In genomic region chr9:136361047-136361756, GRCh38 we compare ENCODE assay signal across 12 cellular contexts. TPM values are rescaled to one million over a fixed set of nuclear protein-coding genes. Genes with fewer than 3 reads are reported as not detected.
DNase-seq lines count a peak whose midpoint lies in the region; ATAC-seq and TF ChIP-seq lines count a peak whose summit lies in the region.
"Had no signal": no experiment of that assay in that cellular context is flagged by ENCODE, and none has a peak within 500 bp of the region (broad histone marks: within the 10 kb centered on the region; RNA-seq: fewer than 3 reads in every experiment).

No MANE protein-coding gene starts in this region.

- H3K27me3 Mint-ChIP-seq in stimulated activated naive CD8-positive, alpha-beta T cell treated with anti-CD3 and anti-CD28 coated beads, Interleukin-15, amount 100 ng/mL, for 72 hours = no peaks in the 10 kb centered on the region
- H3K27me3 Mint-ChIP-seq in CD4-positive, alpha-beta memory T cell = no peaks in the 10 kb centered on the region

- H3K27me3 ChIP-seq in BLaER1 treated with 17β-estradiol and CSF1 and Interleukin-3, amounts not matched to agents 10 nM and 100 nM = no peaks in the 10 kb centered on the region
- H3K27me3 ChIP-seq in CD4-positive, alpha-beta memory T cell (ENCODE audit: insufficient read depth, low read length) = no peaks in the 10 kb centered on the region

- H3K4me3 ChIP-seq in BLaER1 treated with 17β-estradiol and CSF1 and Interleukin-3, amounts not matched to agents 10 nM and 100 nM = no peak overlapping the region
- H3K4me3 ChIP-seq in fibroblast of the aortic adventitia (ENCODE audit: low read depth, low read length) = no peak overlapping the region
- H3K4me3 ChIP-seq in skin epidermis = no peak overlapping the region
- H3K4me3 ChIP-seq in CD4-positive, alpha-beta memory T cell (ENCODE audit: low read length in 2 of 2) = no peak overlapping the region

- H3K36me3 Mint-ChIP-seq in CD4-positive, alpha-beta memory T cell = peaks cover 0 to 16% of the 10 kb centered on the region in 2 donors
- H3K36me3 Mint-ChIP-seq: WTC11 had no signal

- H3K27ac Mint-ChIP-seq in stimulated activated naive CD8-positive, alpha-beta T cell treated with anti-CD3 and anti-CD28 coated beads, Interleukin-15, amount 100 ng/mL, for 72 hours = no peak overlapping the region
- H3K27ac Mint-ChIP-seq in CD4-positive, alpha-beta memory T cell = peak overlapping the region in 1 of 7 donors; percentile 12
- H3K27ac Mint-ChIP-seq: WTC11 had no signal

- DNase-seq in RWPE1 (ENCODE audit: low spot score) (no peak), fibroblast of the aortic adventitia (ENCODE audit: low read depth) (peak; percentile 11), G401 (ENCODE audit: low spot score) (no peak)
- no peak for DNase-seq in stimulated activated naive CD8-positive, alpha-beta T cell treated with anti-CD3 and anti-CD28 coated beads, Interleukin-15, amount 100 ng/mL, for 72 hours
- no peak for DNase-seq in CD4-positive, alpha-beta memory T cell
- DNase-seq: Karpas-422, NCI-H446 treated with DMSO at 0.1 percent for 48 hours had no signal

- H3K4me1 Mint-ChIP-seq in stimulated activated naive CD8-positive, alpha-beta T cell treated with anti-CD3 and anti-CD28 coated beads, Interleukin-15, amount 100 ng/mL, for 72 hours = peaks cover 18% of the 10 kb centered on the region
- H3K4me1 Mint-ChIP-seq in CD4-positive, alpha-beta memory T cell = peaks cover 0 to 9% (median 2%) of the 10 kb centered on the region in 4 donors

- H3K9me3 Mint-ChIP-seq in stimulated activated naive CD8-positive, alpha-beta T cell treated with anti-CD3 and anti-CD28 coated beads, Interleukin-15, amount 100 ng/mL, for 72 hours = no peaks in the 10 kb centered on the region
- H3K9me3 Mint-ChIP-seq in CD4-positive, alpha-beta memory T cell = peaks cover 0 to 2% (median 0%) of the 10 kb centered on the region in 8 donors
- H3K9me3 Mint-ChIP-seq: WTC11 had no signal

- H4K20me1 ChIP-seq in BLaER1 treated with 17β-estradiol and CSF1 and Interleukin-3, amounts not matched to agents 10 nM and 100 nM = peaks cover 10 to 92% (median 75%) of the 10 kb centered on the region in 11 experiments; a peak in 20 of 22 replicates

- POLR2A ChIA-PET in RWPE1 (lab: Yijun Ruan, JAX; ENCODE audit: low non-redundant PET) = no interaction called here
- POLR2A ChIA-PET in CD4-positive, alpha-beta memory T cell (lab: Charles Lee; ENCODE audit: partially characterized antibody) = no interaction called here

- no peak overlapping the region for H3K4me2 ChIP-seq in BLaER1 treated with 17β-estradiol and CSF1 and Interleukin-3, amounts not matched to agents 10 nM and 100 nM

- intact Hi-C loops in CD4-positive, alpha-beta memory T cell (cut with micrococcal nuclease) = no loop called here

- peak overlapping the region in 2 of 11 experiments; percentile 16 to 22; a peak in 1 of 22 replicates for H3K27ac ChIP-seq in BLaER1 treated with 17β-estradiol and CSF1 and Interleukin-3, amounts not matched to agents 10 nM and 100 nM
- peak overlapping the region; percentile 88 for H3K27ac ChIP-seq in RWPE1
- peak overlapping the region in 14 of 21 experiments; percentile 42 to 94 (median 56) for H3K27ac ChIP-seq in skin epidermis
- H3K27ac ChIP-seq in CD4-positive, alpha-beta memory T cell (ENCODE audit: low read depth, low read length) = no peak overlapping the region

- CTCF ChIA-PET in RWPE1 (lab: Yijun Ruan, JAX) = interaction anchor here (0.6 to 3.7 kb wide), 3 partner anchors 21 to 335 kb away, joined by 3 to 17 read pairs (median 4); no protein-coding TSS in a partner anchor
- CTCF ChIA-PET in CD4-positive, alpha-beta memory T cell (lab: Charles Lee; ENCODE audit: partially characterized antibody) = no interaction called here

- in situ Hi-C loops in G401 (cut with HindIII; ENCODE audit: low sequenced_read_pairs) = no loop called here

- peaks cover 36 to 59% (median 45%) of the 10 kb centered on the region in 10 experiments for H3K4me1 ChIP-seq in BLaER1 treated with 17β-estradiol and CSF1 and Interleukin-3, amounts not matched to agents 10 nM and 100 nM
- H3K4me1 ChIP-seq in CD4-positive, alpha-beta memory T cell (ENCODE audit: insufficient read depth, low read length) = peaks cover 14% of the 10 kb centered on the region

- peak overlapping the region in 1 of 2 donors; percentile 21 for H3K4me3 Mint-ChIP-seq in stimulated activated naive CD8-positive, alpha-beta T cell treated with anti-CD3 and anti-CD28 coated beads, Interleukin-15, amount 100 ng/mL, for 72 hours
- H3K4me3 Mint-ChIP-seq in CD4-positive, alpha-beta memory T cell = no peak overlapping the region
- H3K4me3 Mint-ChIP-seq: WTC11 had no signal

- no peak for ATAC-seq in stimulated activated naive CD8-positive, alpha-beta T cell treated with anti-CD3 and anti-CD28 coated beads, Interleukin-15, amount 100 ng/mL, for 72 hours
- ATAC-seq in HG03565 (IDR thresholded peaks at IDR 0.05; ENCODE audit: unreplicated experiment) = no peak
- ATAC-seq: WTC11 had no signal

- H3K9ac ChIP-seq in BLaER1 treated with 17β-estradiol and CSF1 and Interleukin-3, amounts not matched to agents 10 nM and 100 nM = peak overlapping the region in 7 of 11 experiments; percentile 6 to 98 (median 96); a peak in 7 of 22 replicates

- TF ChIP-seq CTCF in RWPE1 (conservative IDR thresholded peaks at IDR 0.05; ENCODE audit: low read depth) = no peak
- TF ChIP-seq CTCF in fibroblast of the aortic adventitia (IDR thresholded peaks at IDR 0.05; ENCODE audit: insufficient read depth, low read length) = no peak

- peaks cover 8 to 70% (median 39%) of the 10 kb centered on the region in 11 experiments; a peak in 20 of 22 replicates for H3K36me3 ChIP-seq in BLaER1 treated with 17β-estradiol and CSF1 and Interleukin-3, amounts not matched to agents 10 nM and 100 nM
- H3K36me3 ChIP-seq in CD4-positive, alpha-beta memory T cell (ENCODE audit: insufficient read depth, low read length) = no peaks in the 10 kb centered on the region

- H3K9me3 ChIP-seq in BLaER1 treated with 17β-estradiol and CSF1 and Interleukin-3, amounts not matched to agents 10 nM and 100 nM (replicated peaks in 1 of 11) = no peaks in the 10 kb centered on the region
- no peaks in the 10 kb centered on the region for H3K9me3 ChIP-seq in CD4-positive, alpha-beta memory T cell (ENCODE audit: control insufficient read depth in 1 of 2, low read length in 2 of 2)

RNA-seq across cellular contexts. Expression of gene DNLZ, which starts 2.3 kb away (rescaled TPM):
- total RNA-seq in fibroblast of the aortic adventitia (ENCODE audit: low replicate concordance) = 5.2 and 6.1 TPM in 2 replicates
- 10 to 100 TPM; 26.0 to 32.3 TPM for total RNA-seq in CD4-positive, alpha-beta memory T cell
- 10 to 100 TPM; 71.3 to 86.1 TPM for polyA plus RNA-seq in CD4-positive, alpha-beta memory T cell
- total RNA-seq in G401 (2014; rRNA removed; shearing (Covaris generic)) = 34.2 and 70.6 TPM in 2 replicates

RNA-seq across cellular contexts. Expression of gene CARD9, which starts 12.3 kb away (rescaled TPM):
- 1.1 and 1.4 TPM in 2 replicates for total RNA-seq in fibroblast of the aortic adventitia (ENCODE audit: low replicate concordance)
- total RNA-seq in CD4-positive, alpha-beta memory T cell = 1 to 10 TPM in 1 of 2 experiments, under 1 TPM in 1; 0.70 to 1.2 TPM
- under 1 TPM in 1 of 2 donors, not detected in 1; 0.41 TPM for polyA plus RNA-seq in CD4-positive, alpha-beta memory T cell
- 0.25 and 0.98 TPM in 2 replicates for total RNA-seq in G401 (2014; rRNA removed; shearing (Covaris generic))

RNA-seq across cellular contexts. Expression of gene GPSM1, which starts 33.9 kb away (rescaled TPM):
- total RNA-seq in fibroblast of the aortic adventitia (ENCODE audit: low replicate concordance) = 25.9 and 48.5 TPM in 2 replicates
- 1 to 10 TPM; 7.6 to 8.1 TPM for total RNA-seq in CD4-positive, alpha-beta memory T cell
- 1 to 10 TPM in 1 of 2 donors, under 1 TPM in 1; 0.78 to 1.6 TPM for polyA plus RNA-seq in CD4-positive, alpha-beta memory T cell
- 49.1 and 50.3 TPM in 2 replicates for total RNA-seq in G401 (2014; rRNA removed; shearing (Covaris generic))
- total RNA-seq: OCI-LY7 had no signal

RNA-seq across cellular contexts. Expression of gene SNAPC4, which starts 38.8 kb away (rescaled TPM):
- 12.1 and 17.7 TPM in 2 replicates for total RNA-seq in fibroblast of the aortic adventitia (ENCODE audit: low replicate concordance)
- 10 to 100 TPM; 13.1 to 15.4 TPM for total RNA-seq in CD4-positive, alpha-beta memory T cell
- 1 to 10 TPM in 1 of 2 donors, under 1 TPM in 1; 0.35 to 2.1 TPM for polyA plus RNA-seq in CD4-positive, alpha-beta memory T cell
- total RNA-seq in G401 (2014; rRNA removed; shearing (Covaris generic)) = 12.4 and 17.2 TPM in 2 replicates

RNA-seq across cellular contexts. Expression of gene ENTR1, which starts 49.2 kb away (rescaled TPM):
- total RNA-seq in fibroblast of the aortic adventitia (ENCODE audit: low replicate concordance) = 20.5 and 36.3 TPM in 2 replicates
- 10 to 100 TPM; 82.9 to 85.9 TPM for total RNA-seq in CD4-positive, alpha-beta memory T cell
- polyA plus RNA-seq in CD4-positive, alpha-beta memory T cell = 10 to 100 TPM in 1 of 2 donors, 1 to 10 TPM in 1; 8.3 to 12.7 TPM
- total RNA-seq in G401 (2014; rRNA removed; shearing (Covaris generic)) = 85.0 and 97.9 TPM in 2 replicates
